8 cellular contexts compared by ENCODE assay signal in the genomic region with DNA sequence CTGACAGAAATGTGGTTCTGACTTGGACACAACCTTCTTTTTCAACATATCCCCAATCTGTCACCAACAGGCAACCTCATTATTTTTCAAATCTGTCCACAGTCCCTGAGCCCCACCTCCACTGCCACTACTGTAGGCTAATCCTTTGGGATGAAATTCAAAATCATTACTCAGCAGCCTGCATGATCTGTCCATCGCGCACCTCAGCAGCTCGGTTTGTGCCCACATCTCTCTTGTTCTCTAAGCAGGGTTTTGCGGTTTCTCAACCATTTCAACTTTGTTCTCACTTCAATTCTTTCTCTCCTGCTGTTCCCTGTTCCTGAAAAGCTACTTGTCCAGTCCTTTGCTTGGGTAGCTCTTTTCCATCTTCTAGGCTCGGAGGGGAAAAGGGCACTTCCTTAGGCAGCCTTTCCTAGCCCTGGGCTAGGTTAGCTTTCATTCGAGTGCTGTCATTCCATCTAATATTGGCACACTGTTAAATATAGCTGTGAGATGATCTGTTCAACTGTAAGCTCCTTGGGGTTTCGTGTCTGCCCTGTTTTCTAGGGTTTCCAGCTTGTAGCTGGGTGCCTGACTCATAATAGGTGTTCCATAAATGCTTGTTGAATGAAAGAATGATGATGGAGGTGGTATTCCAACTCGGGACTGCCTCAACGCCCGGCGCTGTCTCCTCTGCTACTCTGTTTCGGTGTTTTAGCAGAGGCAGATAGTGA. TPM values are rescaled to one million over a fixed set of nuclear protein-coding genes. Genes with fewer than 3 reads are reported as not detected.
DNase-seq lines count a peak whose midpoint lies in the region; ATAC-seq lines count a peak whose summit lies in the region.

No MANE protein-coding gene starts in this region.

- POLR2A ChIA-PET in activated CD8-positive, alpha-beta T cell treated with anti-CD3 and anti-CD28 coated beads, Interleukin-2, amount 10 ng/mL, durations not matched to agents 7 days and 5 days (lab: Charles Lee): interaction anchor here (0.8 to 1.7 kb wide), 3 partner anchors 10 to 15 kb away, joined by 4 to 5 read pairs (median 4); no protein-coding TSS in a partner anchor

- H3K27ac Mint-ChIP-seq in activated T-cell treated with anti-CD3 and anti-CD28 coated beads, Interleukin-2, amount 50 U/mL, for 72 hours: peak overlapping the region; percentile 79
- peak overlapping the region; percentile 75 for H3K27ac Mint-ChIP-seq in activated CD8-positive, alpha-beta T cell treated with anti-CD3 and anti-CD28 coated beads, Interleukin-2, amount 10 ng/mL, durations not matched to agents 7 days and 5 days
- peak overlapping the region; percentile 98 for H3K27ac Mint-ChIP-seq in stimulated activated effector memory CD8-positive, alpha-beta T cell treated with anti-CD3 and anti-CD28 coated beads, Interleukin-12 subunit alpha, Interleukin-12 subunit beta, amount 100 ng/mL, for 72 hours

- no peaks in the 10 kb centered on the region for H3K27me3 Mint-ChIP-seq in activated T-cell treated with anti-CD3 and anti-CD28 coated beads, Interleukin-2, amount 50 U/mL, for 72 hours (ENCODE audit: low read depth)
- H3K27me3 Mint-ChIP-seq in activated CD8-positive, alpha-beta T cell treated with anti-CD3 and anti-CD28 coated beads, Interleukin-2, amount 10 ng/mL, durations not matched to agents 7 days and 5 days (ENCODE audit: low read depth): no peaks in the 10 kb centered on the region

- CTCF ChIA-PET in activated CD8-positive, alpha-beta T cell treated with anti-CD3 and anti-CD28 coated beads, Interleukin-2, amount 10 ng/mL, durations not matched to agents 7 days and 5 days (lab: Charles Lee): interaction anchor here (0.7 to 7.4 kb wide), 15 partner anchors 10 to 230 kb away, joined by 3 to 136 read pairs (median 4); a partner anchor contains a TSS

- peak overlapping the region; percentile 94 to 96 for H3K4me3 Mint-ChIP-seq in activated T-cell treated with anti-CD3 and anti-CD28 coated beads, Interleukin-2, amount 50 U/mL, for 72 hours
- H3K4me3 Mint-ChIP-seq in activated CD8-positive, alpha-beta T cell treated with anti-CD3 and anti-CD28 coated beads, Interleukin-2, amount 10 ng/mL, durations not matched to agents 7 days and 5 days: peak overlapping the region; percentile 64
- H3K4me3 Mint-ChIP-seq in stimulated activated effector memory CD8-positive, alpha-beta T cell treated with anti-CD3 and anti-CD28 coated beads, Interleukin-12 subunit alpha, Interleukin-12 subunit beta, amount 100 ng/mL, for 72 hours: peak overlapping the region; percentile 82

- peaks cover 23% of the 10 kb centered on the region for H3K4me1 Mint-ChIP-seq in activated T-cell treated with anti-CD3 and anti-CD28 coated beads, Interleukin-2, amount 50 U/mL, for 72 hours (ENCODE audit: low read depth)
- peaks cover 27% of the 10 kb centered on the region for H3K4me1 Mint-ChIP-seq in activated CD8-positive, alpha-beta T cell treated with anti-CD3 and anti-CD28 coated beads, Interleukin-2, amount 10 ng/mL, durations not matched to agents 7 days and 5 days (ENCODE audit: low read depth)
- H3K4me1 Mint-ChIP-seq in stimulated activated effector memory CD8-positive, alpha-beta T cell treated with anti-CD3 and anti-CD28 coated beads, Interleukin-12 subunit alpha, Interleukin-12 subunit beta, amount 100 ng/mL, for 72 hours: peaks cover 24% of the 10 kb centered on the region

- no peak for DNase-seq in activated T-cell treated with anti-CD3 and anti-CD28 coated beads, Interleukin-2, amount 50 U/mL, for 72 hours
- no peak for DNase-seq in activated T-cell treated with anti-CD3 and anti-CD28 coated beads for 4 hours
- DNase-seq in activated CD8-positive, alpha-beta T cell treated with anti-CD3 and anti-CD28 coated beads, Interleukin-2, amount 10 ng/mL, durations not matched to agents 7 days and 5 days: no peak
- DNase-seq in left ventricle myocardium superior: no peak
- DNase-seq in stimulated activated effector memory CD8-positive, alpha-beta T cell treated with anti-CD3 and anti-CD28 coated beads, Interleukin-12 subunit alpha, Interleukin-12 subunit beta, amount 100 ng/mL, for 72 hours (ENCODE audit: low spot score in 2 of 2): no peak
- DNase-seq in 8988T: no peak

- intact Hi-C loops in left ventricle myocardium superior (cut with micrococcal nuclease): no loop called here

- peak in 1 of 2 donors; percentile 37 for ATAC-seq in activated T-cell treated with anti-CD3 and anti-CD28 coated beads, Interleukin-2, amount 50 U/mL, for 72 hours (replicated peaks in 1 of 2)
- peak; percentile 25 for ATAC-seq in activated CD8-positive, alpha-beta T cell treated with anti-CD3 and anti-CD28 coated beads, Interleukin-2, amount 10 ng/mL, durations not matched to agents 7 days and 5 days
- ATAC-seq in left ventricle myocardium superior: peak; percentile 13
- ATAC-seq in stimulated activated effector memory CD8-positive, alpha-beta T cell treated with anti-CD3 and anti-CD28 coated beads, Interleukin-12 subunit alpha, Interleukin-12 subunit beta, amount 100 ng/mL, for 72 hours: peak; percentile 67
- ATAC-seq in HG02798 (IDR thresholded peaks at IDR 0.05; ENCODE audit: poor library complexity, unreplicated experiment): no peak
- no peak for ATAC-seq in GM19467 (IDR thresholded peaks at IDR 0.05; ENCODE audit: unreplicated experiment)

- peaks cover 3 to 11% of the 10 kb centered on the region in 2 donors for H3K9me3 Mint-ChIP-seq in activated T-cell treated with anti-CD3 and anti-CD28 coated beads, Interleukin-2, amount 50 U/mL, for 72 hours
- peaks cover 12% of the 10 kb centered on the region for H3K9me3 Mint-ChIP-seq in activated CD8-positive, alpha-beta T cell treated with anti-CD3 and anti-CD28 coated beads, Interleukin-2, amount 10 ng/mL, durations not matched to agents 7 days and 5 days (ENCODE audit: insufficient read depth)
- H3K9me3 Mint-ChIP-seq in stimulated activated effector memory CD8-positive, alpha-beta T cell treated with anti-CD3 and anti-CD28 coated beads, Interleukin-12 subunit alpha, Interleukin-12 subunit beta, amount 100 ng/mL, for 72 hours: no peaks in the 10 kb centered on the region

- peaks cover 13 to 34% of the 10 kb centered on the region in 2 donors for H3K36me3 Mint-ChIP-seq in activated T-cell treated with anti-CD3 and anti-CD28 coated beads, Interleukin-2, amount 50 U/mL, for 72 hours (ENCODE audit: insufficient read depth in 2 of 2)
- peaks cover 49% of the 10 kb centered on the region for H3K36me3 Mint-ChIP-seq in activated CD8-positive, alpha-beta T cell treated with anti-CD3 and anti-CD28 coated beads, Interleukin-2, amount 10 ng/mL, durations not matched to agents 7 days and 5 days (ENCODE audit: low read depth)
- peaks cover 51% of the 10 kb centered on the region for H3K36me3 Mint-ChIP-seq in stimulated activated effector memory CD8-positive, alpha-beta T cell treated with anti-CD3 and anti-CD28 coated beads, Interleukin-12 subunit alpha, Interleukin-12 subunit beta, amount 100 ng/mL, for 72 hours

RNA-seq across cellular contexts. Expression of a gene that starts 0.7 kb away (rescaled TPM):
- 1 to 10 TPM; 5.9 to 7.5 TPM for total RNA-seq in activated T-cell treated with anti-CD3 and anti-CD28 coated beads, Interleukin-2, amount 50 U/mL, for 72 hours
- 1 to 10 TPM; 4.8 to 5.2 TPM for total RNA-seq in activated CD8-positive, alpha-beta T cell treated with anti-CD3 and anti-CD28 coated beads, Interleukin-2, amount 10 ng/mL, durations not matched to agents 7 days and 5 days
- 8.8 TPM for total RNA-seq in left ventricle myocardium superior

RNA-seq across cellular contexts. Expression of a gene that starts 12.6 kb away (rescaled TPM):
- total RNA-seq in activated T-cell treated with anti-CD3 and anti-CD28 coated beads, Interleukin-2, amount 50 U/mL, for 72 hours: 10 to 100 TPM; 52.1 to 59.1 TPM
- total RNA-seq in activated CD8-positive, alpha-beta T cell treated with anti-CD3 and anti-CD28 coated beads, Interleukin-2, amount 10 ng/mL, durations not matched to agents 7 days and 5 days: 10 to 100 TPM; 36.9 to 39.4 TPM
- 33.0 TPM for total RNA-seq in left ventricle myocardium superior

Comparison
In these comparisons a context has a peak if more than half of its experiments do, and no peak if none do; other contexts are left out.
1. ATAC-seq: peak in activated CD8-positive, alpha-beta T cell treated with anti-CD3 and anti-CD28 coated beads, Interleukin-2, amount 10 ng/mL, durations not matched to agents 7 days and 5 days (single experiment), left ventricle myocardium superior (single experiment) and stimulated activated effector memory CD8-positive, alpha-beta T cell treated with anti-CD3 and anti-CD28 coated beads, Interleukin-12 subunit alpha, Interleukin-12 subunit beta, amount 100 ng/mL, for 72 hours (single experiment); none in HG02798 (single experiment) and GM19467 (single experiment).
2. Peak in every context shown above with its lines, with median percentiles within 50 percentile points of each other: H3K27ac Mint-ChIP-seq and H3K4me3 Mint-ChIP-seq.